ENCODE assay signal across 8 cellular contexts in genomic region chr19:33302974-33303790, GRCh38. TPM values are rescaled to one million over a fixed set of nuclear protein-coding genes. Genes with fewer than 3 reads are reported as not detected.
DNase-seq lines count a peak whose midpoint lies in the region; ATAC-seq lines count a peak whose summit lies in the region.

No MANE protein-coding gene starts in this region.

- no peak overlapping the region for H3K27ac Mint-ChIP-seq in stimulated activated memory B cell treated with anti-CD40 and anti-IgM and Interleukin-4, amounts not matched to agents 10 μg/mL and 1 μg/mL and 100 μg/mL, for 72 hours

- no peaks in the 10 kb centered on the region for H3K36me3 Mint-ChIP-seq in stimulated activated memory B cell treated with anti-CD40 and anti-IgM and Interleukin-4, amounts not matched to agents 10 μg/mL and 1 μg/mL and 100 μg/mL, for 72 hours

- peaks cover 44% of the 10 kb centered on the region for H3K27me3 Mint-ChIP-seq in stimulated activated memory B cell treated with anti-CD40 and anti-IgM and Interleukin-4, amounts not matched to agents 10 μg/mL and 1 μg/mL and 100 μg/mL, for 72 hours

- H3K4me3 ChIP-seq in H7 (ENCODE audit: insufficient read depth, low read depth, low read length): peak overlapping the region; percentile 77

- peak; percentile 50 for ATAC-seq in stimulated activated memory B cell treated with anti-CD40 and anti-IgM and Interleukin-4, amounts not matched to agents 10 μg/mL and 1 μg/mL and 100 μg/mL, for 72 hours

- H3K4me1 Mint-ChIP-seq in stimulated activated memory B cell treated with anti-CD40 and anti-IgM and Interleukin-4, amounts not matched to agents 10 μg/mL and 1 μg/mL and 100 μg/mL, for 72 hours: no peaks in the 10 kb centered on the region

- H3K27me3 ChIP-seq in H7 (ENCODE audit: control insufficient read depth, insufficient read depth, low read length): peaks cover 44% of the 10 kb centered on the region

- H3K36me3 ChIP-seq in H7 (replicated peaks; ENCODE audit: control insufficient read depth, insufficient read depth, low read length): no peaks in the 10 kb centered on the region

- DNase-seq in COLO668 (lab: John Stamatoyannopoulos, UW; ENCODE audit: unreplicated experiment): peak; percentile 13
- DNase-seq in H7: peak; percentile 89
- peak; percentile 23 for DNase-seq in NCI-H345 treated with DMSO at 0.1 percent for 48 hours (lab: John Stamatoyannopoulos, UW; ENCODE audit: unreplicated experiment)
- DNase-seq in caudate nucleus (lab: John Stamatoyannopoulos, UW): peak in 2 of 61 donors; percentile 31 to 62
- DNase-seq in kidney glomerular epithelial cell (lab: John Stamatoyannopoulos, UW): peak; percentile 32
- no peak for DNase-seq in SHP77 treated with DMSO at 0.1 percent for 48 hours (lab: John Stamatoyannopoulos, UW)
- no peak for DNase-seq in SIG-M5 (lab: John Stamatoyannopoulos, UW)

- H3K4me3 Mint-ChIP-seq in stimulated activated memory B cell treated with anti-CD40 and anti-IgM and Interleukin-4, amounts not matched to agents 10 μg/mL and 1 μg/mL and 100 μg/mL, for 72 hours: peak overlapping the region; percentile 79

- no peaks in the 10 kb centered on the region for H3K9me3 Mint-ChIP-seq in stimulated activated memory B cell treated with anti-CD40 and anti-IgM and Interleukin-4, amounts not matched to agents 10 μg/mL and 1 μg/mL and 100 μg/mL, for 72 hours

- H3K27ac ChIP-seq in caudate nucleus (ENCODE audit: low read depth, low read length): peak overlapping the region; percentile 85

RNA-seq across cellular contexts. Expression of gene CEBPA, which starts 0.8 kb away (rescaled TPM):
- 3.2 and 4.8 TPM in 2 replicates for total RNA-seq in H7 (2014; rRNA removed; shearing (Covaris generic))

Comparison
In these comparisons a context has a peak if more than half of its experiments do, and no peak if none do; other contexts are left out.
1. DNase-seq: peak in COLO668 (single experiment), H7 (single experiment), NCI-H345 treated with DMSO at 0.1 percent for 48 hours (single experiment) and kidney glomerular epithelial cell (single experiment); none in SHP77 treated with DMSO at 0.1 percent for 48 hours (single experiment) and SIG-M5 (single experiment).